1 cellular context compared by ENCODE assay signal in the genomic region with DNA sequence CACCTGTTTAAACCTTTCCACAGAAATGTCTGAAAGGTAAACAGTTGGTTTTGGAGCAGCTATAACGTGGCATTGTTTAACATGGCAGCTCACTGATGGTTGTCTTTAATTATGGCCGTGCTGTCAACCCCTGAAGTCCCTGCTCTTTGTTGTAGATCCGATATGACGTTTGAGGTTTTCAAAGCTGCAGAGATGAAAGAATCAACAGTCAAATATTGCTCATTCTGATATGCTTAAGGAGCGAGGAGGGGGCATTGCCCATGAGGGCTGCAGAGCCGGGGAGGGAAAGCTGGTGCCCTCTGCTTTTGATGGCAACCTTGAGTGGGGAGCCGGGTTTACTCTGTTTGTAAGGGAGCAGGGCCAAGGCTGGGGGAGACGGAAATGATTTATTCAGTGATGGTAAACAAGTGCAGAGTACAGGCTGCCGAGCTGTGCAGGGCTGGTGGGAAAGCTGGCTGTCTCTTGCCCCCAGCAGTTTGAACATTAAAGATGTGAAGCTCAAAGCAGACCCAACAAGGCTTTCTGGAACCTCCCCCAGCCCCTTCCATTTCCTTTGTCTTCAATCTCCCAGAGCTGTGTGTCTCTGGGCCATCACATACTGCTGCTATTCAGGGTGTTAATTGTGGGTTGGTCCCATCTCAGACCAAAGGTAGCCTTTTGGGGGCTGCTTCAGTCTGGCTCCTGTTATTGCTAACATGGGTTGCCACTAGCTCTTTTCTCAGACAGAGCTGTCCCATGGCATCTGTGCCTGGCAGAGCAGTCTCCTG.
TF ChIP-seq lines count a peak whose summit lies in the region.

No MANE protein-coding gene starts in this region.

TF ChIP-seq in HepG2, 621 proteins besides CTCF, POLR2A, EP300 and RAD21 (continued from another document and continues in another):
- TF ChIP-seq FOXA3 (CRISPR knock-in tag; IDR thresholded peaks at IDR 0.05) = peak; percentile 94
- TF ChIP-seq ESRRA (CRISPR knock-in tag; IDR thresholded peaks at IDR 0.05; ENCODE audit: low read depth) = peak; percentile 68; the same call in 1 of the 2 replicates
- TF ChIP-seq ARNT (IDR thresholded peaks at IDR 0.05) = no peak
- no peak for TF ChIP-seq ZNF251 (CRISPR knock-in tag; IDR thresholded peaks at IDR 0.05)
- TF ChIP-seq SOX5 (CRISPR knock-in tag; IDR thresholded peaks at IDR 0.05; ENCODE audit: borderline replicate concordance) = peak; percentile 92
- TF ChIP-seq, protein P1, sequence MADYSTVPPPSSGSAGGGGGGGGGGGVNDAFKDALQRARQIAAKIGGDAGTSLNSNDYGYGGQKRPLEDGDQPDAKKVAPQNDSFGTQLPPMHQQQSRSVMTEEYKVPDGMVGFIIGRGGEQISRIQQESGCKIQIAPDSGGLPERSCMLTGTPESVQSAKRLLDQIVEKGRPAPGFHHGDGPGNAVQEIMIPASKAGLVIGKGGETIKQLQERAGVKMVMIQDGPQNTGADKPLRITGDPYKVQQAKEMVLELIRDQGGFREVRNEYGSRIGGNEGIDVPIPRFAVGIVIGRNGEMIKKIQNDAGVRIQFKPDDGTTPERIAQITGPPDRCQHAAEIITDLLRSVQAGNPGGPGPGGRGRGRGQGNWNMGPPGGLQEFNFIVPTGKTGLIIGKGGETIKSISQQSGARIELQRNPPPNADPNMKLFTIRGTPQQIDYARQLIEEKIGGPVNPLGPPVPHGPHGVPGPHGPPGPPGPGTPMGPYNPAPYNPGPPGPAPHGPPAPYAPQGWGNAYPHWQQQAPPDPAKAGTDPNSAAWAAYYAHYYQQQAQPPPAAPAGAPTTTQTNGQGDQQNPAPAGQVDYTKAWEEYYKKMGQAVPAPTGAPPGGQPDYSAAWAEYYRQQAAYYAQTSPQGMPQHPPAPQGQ (CRISPR knock-in tag; IDR thresholded peaks at IDR 0.05; ENCODE audit: borderline replicate concordance) = no peak
- TF ChIP-seq HNRNPL (IDR thresholded peaks at IDR 0.05; ENCODE audit: low read depth, low read length) = peak; percentile 98
- no peak for TF ChIP-seq HNRNPH1 (optimal IDR thresholded peaks at IDR 0.05; ENCODE audit: low read depth, low read length)
- TF ChIP-seq ZNF598 (CRISPR knock-in tag; IDR thresholded peaks at IDR 0.05; ENCODE audit: borderline replicate concordance) = no peak; the same call in 1 of the 2 replicates
- peak; percentile 96 for TF ChIP-seq TARDBP (CRISPR knock-in tag; IDR thresholded peaks at IDR 0.05)
- TF ChIP-seq BRCA1 (CRISPR knock-in tag; IDR thresholded peaks at IDR 0.05) = no peak; the same call in 1 of the 2 replicates
- TF ChIP-seq MIXL1 (CRISPR knock-in tag; IDR thresholded peaks at IDR 0.05) = peak; percentile 81; the same call in 1 of the 2 replicates
- TF ChIP-seq, protein P2, sequence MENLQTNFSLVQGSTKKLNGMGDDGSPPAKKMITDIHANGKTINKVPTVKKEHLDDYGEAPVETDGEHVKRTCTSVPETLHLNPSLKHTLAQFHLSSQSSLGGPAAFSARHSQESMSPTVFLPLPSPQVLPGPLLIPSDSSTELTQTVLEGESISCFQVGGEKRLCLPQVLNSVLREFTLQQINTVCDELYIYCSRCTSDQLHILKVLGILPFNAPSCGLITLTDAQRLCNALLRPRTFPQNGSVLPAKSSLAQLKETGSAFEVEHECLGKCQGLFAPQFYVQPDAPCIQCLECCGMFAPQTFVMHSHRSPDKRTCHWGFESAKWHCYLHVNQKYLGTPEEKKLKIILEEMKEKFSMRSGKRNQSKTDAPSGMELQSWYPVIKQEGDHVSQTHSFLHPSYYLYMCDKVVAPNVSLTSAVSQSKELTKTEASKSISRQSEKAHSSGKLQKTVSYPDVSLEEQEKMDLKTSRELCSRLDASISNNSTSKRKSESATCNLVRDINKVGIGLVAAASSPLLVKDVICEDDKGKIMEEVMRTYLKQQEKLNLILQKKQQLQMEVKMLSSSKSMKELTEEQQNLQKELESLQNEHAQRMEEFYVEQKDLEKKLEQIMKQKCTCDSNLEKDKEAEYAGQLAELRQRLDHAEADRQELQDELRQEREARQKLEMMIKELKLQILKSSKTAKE (CRISPR knock-in tag; IDR thresholded peaks at IDR 0.05; ENCODE audit: borderline replicate concordance) = peak; percentile 77
- 0 out of 2 replicates have a peak, but pooled peaks have one; percentile 30 for TF ChIP-seq ZNF343 (CRISPR knock-in tag; IDR thresholded peaks at IDR 0.05)
- TF ChIP-seq MAFG (CRISPR knock-in tag; IDR thresholded peaks at IDR 0.05) = no peak
- peak; percentile 98 for TF ChIP-seq MED13 (CRISPR knock-in tag; IDR thresholded peaks at IDR 0.05)
- no peak for TF ChIP-seq REXO4 (CRISPR knock-in tag; IDR thresholded peaks at IDR 0.05; ENCODE audit: borderline replicate concordance)
- no peak for TF ChIP-seq ZNF777 (CRISPR knock-in tag; IDR thresholded peaks at IDR 0.05)
- no peak for TF ChIP-seq ZNF224 (CRISPR knock-in tag; IDR thresholded peaks at IDR 0.05)
- TF ChIP-seq PHB2 (IDR thresholded peaks at IDR 0.05; ENCODE audit: partially characterized antibody) = no peak
- no peak; the same call in 1 of the 2 replicates for TF ChIP-seq ETV6 (CRISPR knock-in tag; conservative IDR thresholded peaks at IDR 0.05)
- peak; percentile 93 for TF ChIP-seq MEIS2 (CRISPR knock-in tag; IDR thresholded peaks at IDR 0.05)
- peak; percentile 95 for TF ChIP-seq ZNF292 (CRISPR knock-in tag; IDR thresholded peaks at IDR 0.05; ENCODE audit: borderline replicate concordance, low read depth)
- peak; percentile 34; the same call in 1 of the 2 replicates for TF ChIP-seq ZNF615 (CRISPR knock-in tag; IDR thresholded peaks at IDR 0.05; ENCODE audit: borderline replicate concordance)
- 0 out of 2 replicates have a peak, but pooled peaks have one; percentile 53 for TF ChIP-seq FOXP1 (IDR thresholded peaks at IDR 0.05)
- TF ChIP-seq FOXP1 (CRISPR knock-in tag; IDR thresholded peaks at IDR 0.05) = peak; percentile 84
- TF ChIP-seq REL (CRISPR knock-in tag; conservative IDR thresholded peaks at IDR 0.05) = no peak
- peak; percentile 62; the same call in 1 of the 2 replicates for TF ChIP-seq ZNF737 (CRISPR knock-in tag; IDR thresholded peaks at IDR 0.05; ENCODE audit: borderline replicate concordance)
- no peak for TF ChIP-seq GTF3A (CRISPR knock-in tag; conservative IDR thresholded peaks at IDR 0.05)
- peak; percentile 25; the same call in 1 of the 2 replicates for TF ChIP-seq KDM5B (CRISPR knock-in tag; IDR thresholded peaks at IDR 0.05; ENCODE audit: borderline replicate concordance)
- TF ChIP-seq RARG (CRISPR knock-in tag; IDR thresholded peaks at IDR 0.05; ENCODE audit: low read depth) = no peak; the same call in 1 of the 2 replicates
- TF ChIP-seq ATF7 (IDR thresholded peaks at IDR 0.05) = no peak
- TF ChIP-seq ATF7 (CRISPR knock-in tag; IDR thresholded peaks at IDR 0.05) = peak; percentile 89; the same call in 1 of the 2 replicates
- no peak for TF ChIP-seq ZNF274 (CRISPR knock-in tag; IDR thresholded peaks at IDR 0.05)
- TF ChIP-seq RFXANK (CRISPR knock-in tag; IDR thresholded peaks at IDR 0.05) = no peak
- TF ChIP-seq ZBTB7A (CRISPR knock-in tag; IDR thresholded peaks at IDR 0.05) = no peak; the same call in 1 of the 2 replicates
- no peak for TF ChIP-seq ZNF552 (CRISPR knock-in tag; IDR thresholded peaks at IDR 0.05; ENCODE audit: borderline replicate concordance)
- TF ChIP-seq LCORL (IDR thresholded peaks at IDR 0.05) = no peak
- TF ChIP-seq LCORL (CRISPR knock-in tag; IDR thresholded peaks at IDR 0.05) = peak; percentile 82
- 0 out of 2 replicates have a peak, but pooled peaks have one; percentile 61 for TF ChIP-seq FOXA1 (IDR thresholded peaks at IDR 0.05)
- peak; percentile 92 for TF ChIP-seq FOXA1 (CRISPR knock-in tag; IDR thresholded peaks at IDR 0.05)
- no peak for TF ChIP-seq PTBP1 (IDR thresholded peaks at IDR 0.05; ENCODE audit: low read depth, low read length, poor library complexity, severe bottlenecking)
- TF ChIP-seq NFIC (IDR thresholded peaks at IDR 0.05; ENCODE audit: low read length) = peak; percentile 97
- TF ChIP-seq ZNF83 (CRISPR knock-in tag; IDR thresholded peaks at IDR 0.05; ENCODE audit: borderline replicate concordance) = no peak
- no peak for TF ChIP-seq CERS6 (CRISPR knock-in tag; IDR thresholded peaks at IDR 0.05)
- no peak; the same call in 1 of the 2 replicates for TF ChIP-seq ZNF460 (CRISPR knock-in tag; IDR thresholded peaks at IDR 0.05; ENCODE audit: borderline replicate concordance)
- TF ChIP-seq ZNF850 (CRISPR knock-in tag; conservative IDR thresholded peaks at IDR 0.05) = 0 out of 2 replicates have a peak, but pooled peaks have one; percentile 65
- TF ChIP-seq ZIK1 (CRISPR knock-in tag; IDR thresholded peaks at IDR 0.05; ENCODE audit: borderline replicate concordance, low read depth) = no peak
- TF ChIP-seq PRMT3 (CRISPR knock-in tag; IDR thresholded peaks at IDR 0.05; ENCODE audit: borderline replicate concordance, low read depth) = no peak
- TF ChIP-seq ZNF282 (IDR thresholded peaks at IDR 0.05; ENCODE audit: partially characterized antibody) = no peak
- no peak for TF ChIP-seq ZSCAN30 (CRISPR knock-in tag; IDR thresholded peaks at IDR 0.05)
- TF ChIP-seq FOXC1 (CRISPR knock-in tag; IDR thresholded peaks at IDR 0.05; ENCODE audit: borderline replicate concordance) = peak; percentile 20; the same call in 1 of the 2 replicates
- TF ChIP-seq ZNF10 (CRISPR knock-in tag; IDR thresholded peaks at IDR 0.05; ENCODE audit: borderline replicate concordance, low read depth) = no peak
- TF ChIP-seq HMG20B (CRISPR knock-in tag; conservative IDR thresholded peaks at IDR 0.05) = peak; percentile 66; the same call in 1 of the 2 replicates
- peak; percentile 78; the same call in 1 of the 2 replicates for TF ChIP-seq ZNF713 (CRISPR knock-in tag; IDR thresholded peaks at IDR 0.05)
- 0 out of 2 replicates have a peak, but pooled peaks have one; percentile 26 for TF ChIP-seq HOXA9 (CRISPR knock-in tag; IDR thresholded peaks at IDR 0.05; ENCODE audit: borderline replicate concordance)
- peak; percentile 93 for TF ChIP-seq NR2F6 (IDR thresholded peaks at IDR 0.05)
- TF ChIP-seq NR2F6 (CRISPR knock-in tag; IDR thresholded peaks at IDR 0.05) = peak; percentile 86
- TF ChIP-seq NONO (IDR thresholded peaks at IDR 0.05) = no peak
- 0 out of 2 replicates have a peak, but pooled peaks have one; percentile 50 for TF ChIP-seq NONO (CRISPR knock-in tag; conservative IDR thresholded peaks at IDR 0.05)
- TF ChIP-seq ZNF326 (CRISPR knock-in tag; IDR thresholded peaks at IDR 0.05; ENCODE audit: borderline replicate concordance) = no peak
- no peak for TF ChIP-seq ZNF790 (CRISPR knock-in tag; IDR thresholded peaks at IDR 0.05; ENCODE audit: borderline replicate concordance)
- peak; percentile 43; the same call in 1 of the 2 replicates for TF ChIP-seq MIER2 (CRISPR knock-in tag; IDR thresholded peaks at IDR 0.05)
- no peak for TF ChIP-seq ATM (IDR thresholded peaks at IDR 0.05; ENCODE audit: borderline replicate concordance)
- TF ChIP-seq ZNF510 (CRISPR knock-in tag; IDR thresholded peaks at IDR 0.05; ENCODE audit: low read depth) = peak; percentile 91
- TF ChIP-seq STAT5B (CRISPR knock-in tag; IDR thresholded peaks at IDR 0.05) = no peak; the same call in 1 of the 2 replicates
- no peak for TF ChIP-seq U2AF2 (IDR thresholded peaks at IDR 0.05; ENCODE audit: low read depth, low read length)
- TF ChIP-seq AKAP8 (CRISPR knock-in tag; IDR thresholded peaks at IDR 0.05) = 0 out of 2 replicates have a peak, but pooled peaks have one; percentile 67
- TF ChIP-seq ATF6 (CRISPR knock-in tag; conservative IDR thresholded peaks at IDR 0.05) = no peak
- peak; percentile 98 for TF ChIP-seq ARID5B (CRISPR knock-in tag; IDR thresholded peaks at IDR 0.05)
- TF ChIP-seq ZNF747 (CRISPR knock-in tag; IDR thresholded peaks at IDR 0.05; ENCODE audit: borderline replicate concordance) = no peak; the same call in 1 of the 2 replicates
